In genomic region chr3:81684739-81685395, GRCh38 we compare ENCODE assay signal across 15 cellular contexts.
DNase-seq lines count a peak whose midpoint lies in the region; ATAC-seq, FAIRE-seq and TF ChIP-seq lines count a peak whose summit lies in the region.
"Had no signal": no experiment of that assay in that cellular context is flagged by ENCODE, and none has a peak within 500 bp of the region (broad histone marks: within the 10 kb centered on the region; RNA-seq: fewer than 3 reads in every experiment).

No MANE protein-coding gene starts in this region.

- WGBS in A549 (ENCODE audit: missing lambda C conversion rate) = 15% methylated on average over 4 of the region's 4 CpGs
- 25 to 51% (median 40%) methylated on average over 4 of the region's 4 CpGs for WGBS in adrenal gland, 4 donors

- H3K27ac ChIP-seq in A549 (peak overlapping the region; percentile 55 to 65; a peak in 5 of 6 replicates), adrenal gland (peak overlapping the region in 3 of 5 donors; percentile 37 to 50 (median 38)), SJCRH30 (no peak overlapping the region)
- H3K27ac ChIP-seq: sigmoid colon had no signal

- CTCF ChIA-PET in A549 (lab: Yijun Ruan, JAX) = interaction anchor here (0.9 to 1.0 kb wide), 3 partner anchors 18 to 268 kb away, joined by 3 read pairs; no protein-coding TSS in a partner anchor

- no peak for TF ChIP-seq CTCF in A549 (IDR thresholded peaks at IDR 0.05)
- TF ChIP-seq CTCF in HFFc6 (IDR thresholded peaks at IDR 0.05) = no peak
- TF ChIP-seq CTCF in adrenal gland (IDR thresholded peaks at IDR 0.05) = no peak

- TF ChIP-seq POLR2A in A549 (IDR thresholded peaks at IDR 0.05; ENCODE audit: low read length) (no peak), adrenal gland (IDR thresholded peaks at IDR 0.05) (no peak)

- H3K4me2 ChIP-seq in A549 = peak overlapping the region; percentile 78

- no peaks in the 10 kb centered on the region for H3K9me3 Mint-ChIP-seq in HFFc6
- H3K9me3 Mint-ChIP-seq: activated naive CD8-positive, alpha-beta T cell treated with anti-CD3 and anti-CD28 coated beads, Interleukin-2, amount 50 U/mL, for 24 hours; naive B cell had no signal

- peaks cover 24% of the 10 kb centered on the region for H3K36me3 Mint-ChIP-seq in HFFc6 (ENCODE audit: low read depth)

- H3K27me3 Mint-ChIP-seq in HFFc6 (ENCODE audit: insufficient read depth) = no peaks in the 10 kb centered on the region; the same call in 1 of the 2 replicates
- H3K27me3 Mint-ChIP-seq: activated naive CD8-positive, alpha-beta T cell treated with anti-CD3 and anti-CD28 coated beads, Interleukin-2, amount 50 U/mL, for 24 hours; naive B cell had no signal

- H3K36me3 ChIP-seq in adrenal gland (replicated peaks in 1 of 2) (no peaks in the 10 kb centered on the region), SJCRH30 (no peaks in the 10 kb centered on the region)
- H3K36me3 ChIP-seq: sigmoid colon, transverse colon had no signal

- H3K4me1 ChIP-seq in A549 = peaks cover 23% of the 10 kb centered on the region
- H3K4me1 ChIP-seq in adrenal gland (replicated peaks in 1 of 2) = peaks cover 5% of the 10 kb centered on the region in 2 donors
- no peaks in the 10 kb centered on the region for H3K4me1 ChIP-seq in SJCRH30
- H3K4me1 ChIP-seq: sigmoid colon had no signal

- peak; percentile 93 for FAIRE-seq in A549 (lab: Jason Lieb, UNC)
- FAIRE-seq: G401.6 had no signal

- intact Hi-C loops in adrenal gland (cut with DNase I) = no loop called here

- DNase-seq in A549 (ENCODE audit: low read depth in 1 of 2, low spot score in 1 of 2) = peak; percentile 21 to 38
- peak; percentile 10 for DNase-seq in HFFc6
- DNase-seq in adrenal gland = peak in 5 of 7 donors; percentile 38 to 69 (median 58)
- DNase-seq in iris pigment epithelial cell (ENCODE audit: low read depth) = peak; percentile 14
- no peak for DNase-seq in SKM-1 (lab: John Stamatoyannopoulos, UW; ENCODE audit: unreplicated experiment)
- no peak for DNase-seq in SJCRH30
- DNase-seq in activated CD4-positive, alpha-beta T cell treated with anti-CD3 and anti-CD28 coated beads, Interleukin-2, amount 50 U/mL, for 1 hour = no peak
- DNase-seq: activated naive CD8-positive, alpha-beta T cell treated with anti-CD3 and anti-CD28 coated beads, Interleukin-2, amount 50 U/mL, for 24 hours; effector CD4-positive, alpha-beta T cell; naive B cell; NCI-H2029; sigmoid colon; transverse colon had no signal

- H3K27ac Mint-ChIP-seq in HFFc6 = no peak overlapping the region
- H3K27ac Mint-ChIP-seq: activated naive CD8-positive, alpha-beta T cell treated with anti-CD3 and anti-CD28 coated beads, Interleukin-2, amount 50 U/mL, for 24 hours; naive B cell had no signal

- no peak overlapping the region for H3K4me3 Mint-ChIP-seq in HFFc6
- H3K4me3 Mint-ChIP-seq: activated naive CD8-positive, alpha-beta T cell treated with anti-CD3 and anti-CD28 coated beads, Interleukin-2, amount 50 U/mL, for 24 hours; naive B cell had no signal

- ATAC-seq in A549 = peak; percentile 88 to 91
- ATAC-seq in GM19467 (IDR thresholded peaks at IDR 0.05; ENCODE audit: unreplicated experiment) = no peak
- ATAC-seq: activated naive CD8-positive, alpha-beta T cell treated with anti-CD3 and anti-CD28 coated beads, Interleukin-2, amount 50 U/mL, for 24 hours had no signal

- POLR2A ChIA-PET in A549 (lab: Yijun Ruan, JAX) = no interaction called here

- no peaks in the 10 kb centered on the region for H3K9me3 ChIP-seq in A549
- no peaks in the 10 kb centered on the region for H3K9me3 ChIP-seq in adrenal gland (replicated peaks in 1 of 3)
- H3K9me3 ChIP-seq in SJCRH30 (replicated peaks) = no peaks in the 10 kb centered on the region
- H3K9me3 ChIP-seq: sigmoid colon, transverse colon had no signal

- H3K27me3 ChIP-seq in adrenal gland (no peaks in the 10 kb centered on the region), SJCRH30 (no peaks in the 10 kb centered on the region)
- H3K27me3 ChIP-seq: sigmoid colon, transverse colon had no signal

- TF ChIP-seq EP300 in A549 (IDR thresholded peaks at IDR 0.05) = no peak

- no peak overlapping the region; the same call in 2 of the 3 replicates for H3K4me3 ChIP-seq in A549
- no peak overlapping the region for H3K4me3 ChIP-seq in adrenal gland
- H3K4me3 ChIP-seq in SJCRH30 = no peak overlapping the region
- H3K4me3 ChIP-seq: sigmoid colon, transverse colon had no signal

- no peak for TF ChIP-seq RAD21 in A549 (conservative IDR thresholded peaks at IDR 0.05 in 1 of 2, IDR thresholded peaks at IDR 0.05 in 1 of 2)

- H3K4me1 Mint-ChIP-seq in HFFc6 (ENCODE audit: low read depth) = peaks cover 24% of the 10 kb centered on the region
- H3K4me1 Mint-ChIP-seq: activated naive CD8-positive, alpha-beta T cell treated with anti-CD3 and anti-CD28 coated beads, Interleukin-2, amount 50 U/mL, for 24 hours; naive B cell had no signal

TF ChIP-seq in A549, 52 proteins besides CTCF, POLR2A, EP300 and RAD21:
- TF ChIP-seq HOXB13 (CRISPR knock-in tag; IDR thresholded peaks at IDR 0.05; ENCODE audit: low read depth) (no peak), MAFK (IDR thresholded peaks at IDR 0.05; ENCODE audit: partially characterized antibody) (no peak), HOXB5 (CRISPR knock-in tag; IDR thresholded peaks at IDR 0.05) (no peak), PHF8 (IDR thresholded peaks at IDR 0.05; ENCODE audit: borderline replicate concordance, low read depth) (no peak), EHF (CRISPR knock-in tag; IDR thresholded peaks at IDR 0.05) (no peak), BHLHE40 (IDR thresholded peaks at IDR 0.05; ENCODE audit: low read depth, low read length) (no peak), MAZ (IDR thresholded peaks at IDR 0.05; ENCODE audit: borderline replicate concordance, low read depth, low read length) (no peak), ESRRA (IDR thresholded peaks at IDR 0.05; ENCODE audit: borderline replicate concordance, low read length) (no peak), ZFP36 (IDR thresholded peaks at IDR 0.05; ENCODE audit: borderline replicate concordance, partially characterized antibody) (no peak), HDAC2 (IDR thresholded peaks at IDR 0.05) (no peak), SREBF2 (IDR thresholded peaks at IDR 0.05) (no peak), RCOR1 (IDR thresholded peaks at IDR 0.05; ENCODE audit: low read depth, low read length) (no peak), RNF2 (IDR thresholded peaks at IDR 0.05; ENCODE audit: borderline replicate concordance, low read depth) (no peak), SMC3 (IDR thresholded peaks at IDR 0.05) (no peak)
- TF ChIP-seq, protein P1, sequence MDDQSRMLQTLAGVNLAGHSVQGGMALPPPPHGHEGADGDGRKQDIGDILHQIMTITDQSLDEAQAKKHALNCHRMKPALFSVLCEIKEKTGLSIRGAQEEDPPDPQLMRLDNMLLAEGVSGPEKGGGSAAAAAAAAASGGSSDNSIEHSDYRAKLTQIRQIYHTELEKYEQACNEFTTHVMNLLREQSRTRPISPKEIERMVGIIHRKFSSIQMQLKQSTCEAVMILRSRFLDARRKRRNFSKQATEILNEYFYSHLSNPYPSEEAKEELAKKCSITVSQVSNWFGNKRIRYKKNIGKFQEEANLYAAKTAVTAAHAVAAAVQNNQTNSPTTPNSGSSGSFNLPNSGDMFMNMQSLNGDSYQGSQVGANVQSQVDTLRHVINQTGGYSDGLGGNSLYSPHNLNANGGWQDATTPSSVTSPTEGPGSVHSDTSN (IDR thresholded peaks at IDR 0.05) = no peak

Comparison
In these comparisons a context has a peak if more than half of its experiments do, and no peak if none do; other contexts are left out.
1. DNase-seq: peak in A549 (2 of 2), HFFc6 (single experiment), adrenal gland (5 of 7) and iris pigment epithelial cell (single experiment); none in SKM-1 (single experiment), SJCRH30 (0 of 2) and activated CD4-positive, alpha-beta T cell treated with anti-CD3 and anti-CD28 coated beads, Interleukin-2, amount 50 U/mL, for 1 hour (single experiment).